ENCODE assay signal across 16 cellular contexts in the genomic region with DNA sequence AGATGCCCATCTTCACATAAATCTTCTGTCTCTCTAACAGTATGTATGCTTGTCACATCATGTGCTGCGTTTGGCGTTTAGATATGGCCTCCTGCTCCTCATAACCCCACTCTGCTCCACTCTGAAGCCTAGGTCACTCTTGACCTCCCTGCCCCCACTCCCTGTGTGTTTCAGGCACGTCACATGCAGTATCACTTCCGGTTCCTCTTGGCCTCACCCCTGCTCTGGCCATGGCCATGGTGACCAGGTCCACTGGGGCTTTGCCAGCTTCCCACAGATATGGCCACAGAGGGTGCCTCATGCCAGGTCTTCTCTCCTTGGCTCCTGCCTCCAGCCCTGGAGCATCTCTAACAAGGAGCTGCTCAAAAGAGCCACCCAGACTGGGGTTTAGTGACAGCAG.
A peak's percentile ranks its signal among the peaks of the same experiment; 100 is the strongest.
DNase-seq lines count a peak whose midpoint lies in the region; ATAC-seq and TF ChIP-seq lines count a peak whose summit lies in the region.
"Had no signal": no experiment of that assay in that cellular context is flagged by ENCODE, and none has a peak within 500 bp of the region (broad histone marks: within the 10 kb centered on the region; RNA-seq: fewer than 3 reads in every experiment).

No MANE protein-coding gene starts in this region.

- H3K36me3 ChIP-seq in gastrocnemius medialis (no peaks in the 10 kb centered on the region), aorta (ENCODE audit: control insufficient read depth in 1 of 2, insufficient read depth in 2 of 2, low read length in 1 of 2) (no peaks in the 10 kb centered on the region)
- H3K36me3 ChIP-seq: brain microvascular endothelial cell had no signal

- H3K9me3 ChIP-seq in gastrocnemius medialis (no peaks in the 10 kb centered on the region), aorta (ENCODE audit: control insufficient read depth, low read length) (no peaks in the 10 kb centered on the region)

- peaks cover 0 to 7% of the 10 kb centered on the region in 2 donors for H3K4me1 ChIP-seq in gastrocnemius medialis
- peaks cover 0 to 6% of the 10 kb centered on the region in 2 donors for H3K4me1 ChIP-seq in aorta (ENCODE audit: control insufficient read depth in 1 of 2, insufficient read depth in 2 of 2, low read length in 2 of 2)

- H3K4me3 ChIP-seq in gastrocnemius medialis (no peak overlapping the region), aorta (ENCODE audit: low read length in 2 of 2) (no peak overlapping the region)

- DNase-seq in left ventricle myocardium superior: no peak
- DNase-seq in gastrocnemius medialis: no peak
- peak; percentile 56 to 78 for DNase-seq in aorta
- DNase-seq in stimulated activated CD4-positive, alpha-beta T cell treated with anti-CD3 and anti-CD28 coated beads, Interleukin-4, amount 100 ng/mL, for 24 hours: no peak
- no peak for DNase-seq in SW 1271 (lab: John Stamatoyannopoulos, UW)
- DNase-seq: activated CD4-positive, CD25-positive, alpha-beta regulatory T cell; activated gamma-delta T cell treated with Interleukin-2 at 50 U/mL for 16 hours; H9; islet precursor cell; KBM-7; NCI-H1092 had no signal

- H3K27me3 ChIP-seq in gastrocnemius medialis (no peaks in the 10 kb centered on the region), aorta (ENCODE audit: control insufficient read depth in 1 of 2, insufficient read depth in 2 of 2, low read length in 1 of 2) (no peaks in the 10 kb centered on the region)
- H3K27me3 ChIP-seq: brain microvascular endothelial cell had no signal

- in situ Hi-C loops in gastrocnemius medialis (cut with MboI; ENCODE audit: low sequenced_read_pairs in 4 of 4): no loop called here

- 68 to 69% methylated on average over 4 of the region's 4 CpGs for WGBS in aorta, 2 donors

- ATAC-seq in left ventricle myocardium superior (peak; percentile 5), gastrocnemius medialis (no peak), aorta (ENCODE audit: low FRiP score) (no peak), GM21786 (IDR thresholded peaks at IDR 0.05; ENCODE audit: unreplicated experiment) (no peak)

- H3K27ac ChIP-seq in cingulate gyrus (ENCODE audit: low read depth, low read length): peak overlapping the region; percentile 83
- peak overlapping the region; percentile 66 to 76 (median 72) for H3K27ac ChIP-seq in gastrocnemius medialis
- peak overlapping the region in 1 of 2 donors; percentile 69 for H3K27ac ChIP-seq in aorta (ENCODE audit: low read depth in 1 of 2, low read length in 2 of 2)
- H3K27ac ChIP-seq: brain microvascular endothelial cell, C4-2B, RWPE1 had no signal

- no peak for TF ChIP-seq CTCF in gastrocnemius medialis (IDR thresholded peaks at IDR 0.05 in 4 of 5, conservative IDR thresholded peaks at IDR 0.05 in 1 of 5)

- no peak for TF ChIP-seq POLR2A in gastrocnemius medialis (IDR thresholded peaks at IDR 0.05)

- intact Hi-C loops in left ventricle myocardium superior (cut with micrococcal nuclease) (no loop called here), gastrocnemius medialis (cut with DNase I; ENCODE audit: low total_unique reads) (no loop called here), aorta (cut with DNase I) (loop anchor here in 1 of 2 donors (1.0 to 10.0 kb wide), 2 partner anchors 98 to 102 kb away; no protein-coding TSS in a partner anchor)

Comparison
In these comparisons a context has a peak if more than half of its experiments do, and no peak if none do; other contexts are left out.
1. DNase-seq: peak in aorta (2 of 2); none in left ventricle myocardium superior (single experiment), gastrocnemius medialis (0 of 2), stimulated activated CD4-positive, alpha-beta T cell treated with anti-CD3 and anti-CD28 coated beads, Interleukin-4, amount 100 ng/mL, for 24 hours (single experiment) and SW 1271 (0 of 2).